1 cellular context compared by ENCODE assay signal in genomic region chr4:89722517-89722916, GRCh38.
TF ChIP-seq lines count a peak whose summit lies in the region.

No MANE protein-coding gene starts in this region.

TF ChIP-seq in IMR-90, 13 proteins besides CTCF, POLR2A, EP300 and RAD21 (continued from another document):
- TF ChIP-seq BHLHE40 (IDR thresholded peaks at IDR 0.05; ENCODE audit: low read depth, low read length) (no peak), RCOR1 (IDR thresholded peaks at IDR 0.05; ENCODE audit: insufficient replicate concordance, low read length) (no peak)
